Comparison of ENCODE assay signal across 8 cellular contexts in genomic region chr7:44073664-44074348, GRCh38. TPM values are rescaled to one million over a fixed set of nuclear protein-coding genes. Genes with fewer than 3 reads are reported as not detected.
A peak's percentile ranks its signal among the peaks of the same experiment; 100 is the strongest.
DNase-seq lines count a peak whose midpoint lies in the region; ATAC-seq and TF ChIP-seq lines count a peak whose summit lies in the region.

No MANE protein-coding gene starts in this region.

- WGBS in body of pancreas, 2 donors = 56 to 59% methylated on average over 12 to 26 of the region's 26 CpGs
- 37 to 45% methylated on average over 8 to 14 of the region's 26 CpGs for WGBS in lower leg skin, 2 donors

- peaks cover 13% of the 10 kb centered on the region for H3K4me1 ChIP-seq in body of pancreas

- ATAC-seq in body of pancreas (peak; percentile 20), GM18870 (IDR thresholded peaks at IDR 0.05; ENCODE audit: unreplicated experiment) (no peak)
- ATAC-seq in stimulated activated naive CD8-positive, alpha-beta T cell treated with anti-CD3 and anti-CD28 coated beads, Interleukin-15, Interleukin-2, amounts not matched to agents 100 U/mL and 50 U/mL, for 24 hours = peak; percentile 89

- peak; percentile 41 for DNase-seq in AG10803 (ENCODE audit: low read depth)
- peak; percentile 83 for DNase-seq in GM20000 (ENCODE audit: low spot score)
- DNase-seq in NOMO-1 (lab: John Stamatoyannopoulos, UW; ENCODE audit: unreplicated experiment in 2 of 2) = peak; percentile 77 to 82
- peak in 3 of 4 donors; percentile 78 to 85 (median 79) for DNase-seq in body of pancreas
- peak; percentile 72 to 95 for DNase-seq in lower leg skin (ENCODE audit: low spot score in 2 of 2)
- DNase-seq in stimulated activated naive CD8-positive, alpha-beta T cell treated with anti-CD3 and anti-CD28 coated beads, Interleukin-15, Interleukin-2, amounts not matched to agents 100 U/mL and 50 U/mL, for 24 hours = peak; percentile 63
- DNase-seq in SHP77 (lab: John Stamatoyannopoulos, UW) = no peak

- TF ChIP-seq POLR2A in body of pancreas (IDR thresholded peaks at IDR 0.05) = peak in 1 of 3 donors; percentile 27
- no peak for TF ChIP-seq POLR2A in lower leg skin (IDR thresholded peaks at IDR 0.05)

- no peaks in the 10 kb centered on the region for H3K9me3 ChIP-seq in body of pancreas

- peak overlapping the region in 2 of 4 donors; percentile 22 to 57 for H3K27ac ChIP-seq in body of pancreas

- peaks cover 0 to 15% of the 10 kb centered on the region in 2 donors for H3K36me3 ChIP-seq in body of pancreas (replicated peaks in 1 of 2; ENCODE audit: insufficient read depth in 1 of 2, low read depth in 2 of 2)

- no peaks in the 10 kb centered on the region for H3K27me3 ChIP-seq in body of pancreas

- H3K4me3 ChIP-seq in AG10803 (ENCODE audit: low read length) = no peak overlapping the region
- no peak overlapping the region for H3K4me3 ChIP-seq in body of pancreas
- H3K4me3 ChIP-seq in lower leg skin (ENCODE audit: low read depth, poor library complexity, severe bottlenecking) = no peak overlapping the region

- intact Hi-C loops in body of pancreas (cut with DNase I) = no loop called here
- intact Hi-C loops in lower leg skin (cut with DNase I; ENCODE audit: low total_unique reads) = no loop called here

- TF ChIP-seq CTCF in AG10803 (conservative IDR thresholded peaks at IDR 0.05; ENCODE audit: low read length) = no peak
- TF ChIP-seq CTCF in GM20000 (IDR thresholded peaks at IDR 0.05; ENCODE audit: extremely low read depth, missing control alignments) = no peak
- TF ChIP-seq CTCF in body of pancreas (IDR thresholded peaks at IDR 0.05) = peak in 2 of 7 experiments; percentile 24 to 30
- TF ChIP-seq CTCF in lower leg skin (IDR thresholded peaks at IDR 0.05) = no peak

RNA-seq across cellular contexts. Expression of gene PGAM2, which starts 8.4 kb away (rescaled TPM):
- total RNA-seq in body of pancreas = 1 to 10 TPM in 1 of 2 donors, not detected in 1; 1.6 TPM
- total RNA-seq in lower leg skin = 1 to 10 TPM in 3 of 4 donors, under 1 TPM in 1; 0.75 to 7.9 (median 3.6) TPM

RNA-seq across cellular contexts. Expression of gene POLM, which starts 8.5 kb away (rescaled TPM):
- total RNA-seq in body of pancreas (10 to 100 TPM; 49.8 to 53.7 TPM), lower leg skin (100 to 1,000 TPM in 1 of 4 donors, 10 to 100 TPM in 3; 31.0 to 110 (median 43.6) TPM)

RNA-seq across cellular contexts. Expression of gene DBNL, which starts 29.3 kb away (rescaled TPM):
- 10 to 100 TPM; 62.0 to 96.6 TPM for total RNA-seq in body of pancreas
- 100 to 1,000 TPM in 3 of 4 donors, 10 to 100 TPM in 1; 81.3 to 122 (median 106) TPM for total RNA-seq in lower leg skin

RNA-seq across cellular contexts. Expression of gene AEBP1, which starts 30.3 kb away (rescaled TPM):
- total RNA-seq in body of pancreas = 10 to 100 TPM; 39.2 to 51.9 TPM
- 100 to 1,000 TPM in 1 of 4 donors, 10 to 100 TPM in 3; 52.6 to 134 (median 54.6) TPM for total RNA-seq in lower leg skin

RNA-seq across cellular contexts. Expression of gene POLD2, which starts 49.5 kb away (rescaled TPM):
- total RNA-seq in body of pancreas = 10 to 100 TPM; 32.7 to 64.6 TPM
- total RNA-seq in lower leg skin = 10 to 100 TPM; 50.8 to 69.0 (median 58.7) TPM

Comparison
In these comparisons a context has a peak if more than half of its experiments do, and no peak if none do; other contexts are left out.
1. DNase-seq: peak in AG10803 (single experiment), GM20000 (single experiment), NOMO-1 (2 of 2), body of pancreas (3 of 4), lower leg skin (2 of 2) and stimulated activated naive CD8-positive, alpha-beta T cell treated with anti-CD3 and anti-CD28 coated beads, Interleukin-15, Interleukin-2, amounts not matched to agents 100 U/mL and 50 U/mL, for 24 hours (single experiment); none in SHP77 (0 of 2).